8 cellular contexts compared by ENCODE assay signal in the genomic region with DNA sequence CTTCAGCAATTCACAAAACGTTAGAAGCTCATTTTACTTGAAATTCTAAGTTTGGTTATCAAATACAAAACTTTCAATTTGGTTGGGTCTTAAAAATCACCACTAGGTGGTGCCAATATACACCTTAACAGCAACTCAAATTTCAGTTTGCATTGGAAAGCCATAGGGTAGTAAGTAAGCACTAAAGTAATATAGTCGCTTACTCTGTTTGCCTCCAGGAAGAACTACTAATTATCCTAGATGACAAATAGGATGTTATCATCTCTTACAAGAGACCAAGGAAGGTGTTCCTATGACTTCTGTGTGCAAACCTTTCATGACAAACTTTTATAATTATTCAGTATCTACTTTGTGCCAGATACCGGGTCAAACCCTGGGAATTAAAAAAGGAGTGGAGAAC.
DNase-seq lines count a peak whose midpoint lies in the region; ATAC-seq and TF ChIP-seq lines count a peak whose summit lies in the region.

No MANE protein-coding gene starts in this region.

- H3K27ac Mint-ChIP-seq in CD4-positive, alpha-beta memory T cell: no peak overlapping the region

- no peaks in the 10 kb centered on the region for H3K79me2 ChIP-seq in HCT116 (ENCODE audit: insufficient read depth, low read length)

- H3K36me3 Mint-ChIP-seq in CD4-positive, alpha-beta memory T cell: peaks cover 2 to 3% of the 10 kb centered on the region in 2 donors

- BruUV-seq in HCT116 (replicated peaks; lab: Mats Ljungman, UMichigan): no TSS peak

- RAD21 ChIA-PET in HCT116 (lab: Charles Lee; ENCODE audit: low non-redundant PET in 1 of 2, low total read pairs in 2 of 2, uncharacterized antibody in 2 of 2, unreplicated experiment in 2 of 2): interaction anchor here (0.6 to 1.2 kb wide), 7 partner anchors 28 to 215 kb away, joined by 3 to 4 read pairs (median 3); partner anchors contain the start of gene MYO1D (in 2 of the 2)

- no peak for TF ChIP-seq POLR2A in HCT116 (IDR thresholded peaks at IDR 0.05; ENCODE audit: borderline replicate concordance, extremely low read depth, insufficient read depth, insufficient read length)
- no peak for TF ChIP-seq POLR2A in body of pancreas (IDR thresholded peaks at IDR 0.05)

- H3K9me3 Mint-ChIP-seq in CD4-positive, alpha-beta memory T cell: no peaks in the 10 kb centered on the region

- H3K9ac ChIP-seq in HCT116 (ENCODE audit: low read length): no peak overlapping the region

- H3K4me2 ChIP-seq in HCT116 (ENCODE audit: low read length): no peak overlapping the region

- POLR2A ChIA-PET in CD4-positive, alpha-beta memory T cell (lab: Charles Lee; ENCODE audit: partially characterized antibody): interaction anchor here (2.3 kb wide), 1 partner anchor 93 kb away, joined by 13 read pairs; the partner anchor contains the start of gene MYO1D
- POLR2A ChIA-PET in HCT116 (lab: Charles Lee): interaction anchor here (0.8 to 1.0 kb wide), 2 partner anchors 94 to 216 kb away, joined by 3 to 4 read pairs; partner anchors contain the start of gene MYO1D

- peak; percentile 84 for TF ChIP-seq RAD21 in HCT116 (IDR thresholded peaks at IDR 0.05; ENCODE audit: low read depth)

- H3K27me3 Mint-ChIP-seq in CD4-positive, alpha-beta memory T cell: no peaks in the 10 kb centered on the region

- WGBS in body of pancreas, 2 donors: 1 to 34% methylated on average over 3 of the region's 3 CpGs

- H3K4me3 ChIP-seq in CD4-positive, alpha-beta memory T cell (ENCODE audit: low read length in 2 of 2): no peak overlapping the region
- H3K4me3 ChIP-seq in HCT116 (replicated peaks in 1 of 2; ENCODE audit: low read depth in 1 of 2, low read length in 2 of 2) (no peak overlapping the region), body of pancreas (no peak overlapping the region), thoracic aorta (no peak overlapping the region)

- H4K20me1 ChIP-seq in HCT116 (ENCODE audit: insufficient read depth): no peaks in the 10 kb centered on the region

- H3K27ac ChIP-seq in CD4-positive, alpha-beta memory T cell (ENCODE audit: low read depth, low read length): no peak overlapping the region
- H3K27ac ChIP-seq in HCT116 (ENCODE audit: low read depth, low read length): no peak overlapping the region
- no peak overlapping the region for H3K27ac ChIP-seq in body of pancreas
- H3K27ac ChIP-seq in thoracic aorta: peak overlapping the region in 1 of 2 donors; percentile 30

- ATAC-seq in HCT116 (peak; percentile 59; the same call in 1 of the 2 replicates), body of pancreas (peak; percentile 68), thoracic aorta (ENCODE audit: insufficient number of reproducible peaks, low FRiP score, low read depth) (no peak), HG03045 (IDR thresholded peaks at IDR 0.05; ENCODE audit: unreplicated experiment) (no peak), HG03565 (IDR thresholded peaks at IDR 0.05; ENCODE audit: unreplicated experiment) (no peak)

- peak; percentile 47 to 86 (median 75) for TF ChIP-seq CTCF in HCT116 (IDR thresholded peaks at IDR 0.05 in 2 of 3, conservative IDR thresholded peaks at IDR 0.05 in 1 of 3; ENCODE audit: borderline replicate concordance in 1 of 3, insufficient read depth in 1 of 3, low read depth in 2 of 3, low read length in 2 of 3)
- peak; percentile 41 to 91 (median 76) for TF ChIP-seq CTCF in body of pancreas (IDR thresholded peaks at IDR 0.05)
- TF ChIP-seq CTCF in thoracic aorta (IDR thresholded peaks at IDR 0.05): peak; percentile 70

- H3K9me3 ChIP-seq in CD4-positive, alpha-beta memory T cell (ENCODE audit: control insufficient read depth in 1 of 2, low read length in 2 of 2): no peaks in the 10 kb centered on the region
- H3K9me3 ChIP-seq in HCT116 (ENCODE audit: control insufficient read depth in 1 of 2, insufficient read depth in 1 of 2, low read depth in 1 of 2, low read length in 2 of 2): no peaks in the 10 kb centered on the region
- H3K9me3 ChIP-seq in body of pancreas: no peaks in the 10 kb centered on the region
- H3K9me3 ChIP-seq in thoracic aorta: no peaks in the 10 kb centered on the region

- H3K9me2 ChIP-seq in HCT116 (ENCODE audit: insufficient read depth): no peaks in the 10 kb centered on the region

- no peaks in the 10 kb centered on the region for H3K4me1 Mint-ChIP-seq in CD4-positive, alpha-beta memory T cell

- no peaks in the 10 kb centered on the region for H3K36me3 ChIP-seq in CD4-positive, alpha-beta memory T cell (ENCODE audit: insufficient read depth, low read length)
- H3K36me3 ChIP-seq in HCT116 (ENCODE audit: control insufficient read depth in 1 of 2, insufficient read depth in 2 of 2, low read length in 2 of 2) (no peaks in the 10 kb centered on the region), body of pancreas (replicated peaks in 1 of 2; ENCODE audit: insufficient read depth in 1 of 2, low read depth in 2 of 2) (no peaks in the 10 kb centered on the region), thoracic aorta (no peaks in the 10 kb centered on the region)

- H2AFZ ChIP-seq in HCT116 (ENCODE audit: low read depth, low read length, poor library complexity, severe bottlenecking): no peak overlapping the region

- CTCF ChIA-PET in CD4-positive, alpha-beta memory T cell (lab: Charles Lee; ENCODE audit: partially characterized antibody): interaction anchor here (0.6 to 6.7 kb wide), 28 partner anchors 9 to 215 kb away, joined by 3 to 116 read pairs (median 4); partner anchors contain the start of gene MYO1D
- CTCF ChIA-PET in HCT116 (lab: Charles Lee): interaction anchor here (0.6 to 4.1 kb wide), 33 partner anchors 8 to 322 kb away, joined by 3 to 73 read pairs (median 4); partner anchors contain the start of gene MYO1D

- DNase-seq in CD4-positive, alpha-beta memory T cell: peak in 4 of 5 donors; percentile 46 to 55 (median 50)
- peak; percentile 39 for DNase-seq in HCT116 (ENCODE audit: low read depth, low spot score)
- DNase-seq in NCI-H526 treated with DMSO at 0.1 percent for 48 hours (lab: John Stamatoyannopoulos, UW): peak; percentile 50
- DNase-seq in body of pancreas: peak in 1 of 4 donors; percentile 21
- peak; percentile 60 for DNase-seq in iris pigment epithelial cell (ENCODE audit: low read depth)
- DNase-seq in thoracic aorta (ENCODE audit: low spot score): no peak

- no peaks in the 10 kb centered on the region for H3K27me3 ChIP-seq in CD4-positive, alpha-beta memory T cell (ENCODE audit: insufficient read depth, low read length)
- H3K27me3 ChIP-seq in HCT116 (ENCODE audit: insufficient read depth, low read length) (no peaks in the 10 kb centered on the region), body of pancreas (no peaks in the 10 kb centered on the region), thoracic aorta (replicated peaks; ENCODE audit: insufficient read depth) (no peaks in the 10 kb centered on the region)

- no peaks in the 10 kb centered on the region for H3K4me1 ChIP-seq in CD4-positive, alpha-beta memory T cell (ENCODE audit: insufficient read depth, low read length)
- H3K4me1 ChIP-seq in HCT116 (ENCODE audit: control insufficient read depth in 1 of 2, insufficient read depth in 2 of 2, low read length in 2 of 2): no peaks in the 10 kb centered on the region
- no peaks in the 10 kb centered on the region for H3K4me1 ChIP-seq in body of pancreas
- H3K4me1 ChIP-seq in thoracic aorta (ENCODE audit: control insufficient read depth in 1 of 2, low read depth in 2 of 2): peaks cover 3 to 5% of the 10 kb centered on the region in 2 donors

- no peak overlapping the region for H3K4me3 Mint-ChIP-seq in CD4-positive, alpha-beta memory T cell

- intact Hi-C loops in CD4-positive, alpha-beta memory T cell (cut with micrococcal nuclease): loop anchor here (1.0 kb wide), 4 partner anchors 94 to 215 kb away; partner anchors contain the start of gene MYO1D
- intact Hi-C loops in HCT116 (cut with micrococcal nuclease) (loop anchor here (1.0 to 10.0 kb wide), 6 partner anchors 94 to 971 kb away; partner anchors contain the start of gene MYO1D), body of pancreas (cut with DNase I) (loop anchor here (10.0 kb wide), 2 partner anchors 91 to 121 kb away; partner anchors contain the start of gene MYO1D)

TF ChIP-seq in HCT116, 20 proteins besides CTCF, POLR2A, EP300 and RAD21 (continues in another document):
- no peak for TF ChIP-seq EZH2 (IDR thresholded peaks at IDR 0.05)
- no peak for TF ChIP-seq ELF1 (IDR thresholded peaks at IDR 0.05; ENCODE audit: borderline replicate concordance, low read depth)
- TF ChIP-seq EGR1 (IDR thresholded peaks at IDR 0.05; ENCODE audit: low read depth): no peak
- no peak for TF ChIP-seq ZNF274 (IDR thresholded peaks at IDR 0.05; ENCODE audit: low read depth, low read length)
- no peak for TF ChIP-seq YY1 (IDR thresholded peaks at IDR 0.05; ENCODE audit: extremely low read depth, insufficient replicate concordance, low read depth, low read length)
- no peak for TF ChIP-seq CEBPB (IDR thresholded peaks at IDR 0.05; ENCODE audit: low read depth)
- TF ChIP-seq SRF (IDR thresholded peaks at IDR 0.05; ENCODE audit: low read depth): no peak
- TF ChIP-seq ZFX (IDR thresholded peaks at IDR 0.05): no peak
- TF ChIP-seq CBX3 (IDR thresholded peaks at IDR 0.05; ENCODE audit: low read depth): no peak
- TF ChIP-seq FOSL1 (IDR thresholded peaks at IDR 0.05; ENCODE audit: low read depth): no peak
- TF ChIP-seq, protein P1, sequence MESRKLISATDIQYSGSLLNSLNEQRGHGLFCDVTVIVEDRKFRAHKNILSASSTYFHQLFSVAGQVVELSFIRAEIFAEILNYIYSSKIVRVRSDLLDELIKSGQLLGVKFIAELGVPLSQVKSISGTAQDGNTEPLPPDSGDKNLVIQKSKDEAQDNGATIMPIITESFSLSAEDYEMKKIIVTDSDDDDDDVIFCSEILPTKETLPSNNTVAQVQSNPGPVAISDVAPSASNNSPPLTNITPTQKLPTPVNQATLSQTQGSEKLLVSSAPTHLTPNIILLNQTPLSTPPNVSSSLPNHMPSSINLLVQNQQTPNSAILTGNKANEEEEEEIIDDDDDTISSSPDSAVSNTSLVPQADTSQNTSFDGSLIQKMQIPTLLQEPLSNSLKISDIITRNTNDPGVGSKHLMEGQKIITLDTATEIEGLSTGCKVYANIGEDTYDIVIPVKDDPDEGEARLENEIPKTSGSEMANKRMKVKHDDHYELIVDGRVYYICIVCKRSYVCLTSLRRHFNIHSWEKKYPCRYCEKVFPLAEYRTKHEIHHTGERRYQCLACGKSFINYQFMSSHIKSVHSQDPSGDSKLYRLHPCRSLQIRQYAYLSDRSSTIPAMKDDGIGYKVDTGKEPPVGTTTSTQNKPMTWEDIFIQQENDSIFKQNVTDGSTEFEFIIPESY (IDR thresholded peaks at IDR 0.05; ENCODE audit: extremely low read depth, insufficient replicate concordance, low read length): no peak

Comparison
In these comparisons a context has a peak if more than half of its experiments do, and no peak if none do; other contexts are left out.
1. ATAC-seq: peak in HCT116 (single experiment) and body of pancreas (single experiment); none in thoracic aorta (single experiment), HG03045 (single experiment) and HG03565 (single experiment).
2. Peak in every context shown above with its lines, with median percentiles within 50 percentile points of each other: CTCF ChIP-seq.